In genomic region chr20:25984933-25985332, GRCh38 we compare ENCODE assay signal across 1 cellular context.
TF ChIP-seq lines count a peak whose summit lies in the region.

No MANE protein-coding gene starts in this region.

TF ChIP-seq in WTC11, 78 proteins besides CTCF, POLR2A, EP300 and RAD21 (continued from another document):
- TF ChIP-seq ZNF425 (CRISPR knock-in tag; conservative IDR thresholded peaks at IDR 0.05) (no peak), EMX1 (CRISPR knock-in tag; IDR thresholded peaks at IDR 0.05) (no peak), ZNF416 (CRISPR knock-in tag; IDR thresholded peaks at IDR 0.05) (no peak), SMAD3 (CRISPR knock-in tag; IDR thresholded peaks at IDR 0.05; ENCODE audit: borderline replicate concordance) (no peak), IRF1 (CRISPR knock-in tag; IDR thresholded peaks at IDR 0.05) (no peak), ZNF232 (CRISPR knock-in tag; IDR thresholded peaks at IDR 0.05) (no peak)
TF ChIP-seq in WTC11: peak in this region for 0.
